Comparison of ENCODE assay signal across 8 cellular contexts in the genomic region with DNA sequence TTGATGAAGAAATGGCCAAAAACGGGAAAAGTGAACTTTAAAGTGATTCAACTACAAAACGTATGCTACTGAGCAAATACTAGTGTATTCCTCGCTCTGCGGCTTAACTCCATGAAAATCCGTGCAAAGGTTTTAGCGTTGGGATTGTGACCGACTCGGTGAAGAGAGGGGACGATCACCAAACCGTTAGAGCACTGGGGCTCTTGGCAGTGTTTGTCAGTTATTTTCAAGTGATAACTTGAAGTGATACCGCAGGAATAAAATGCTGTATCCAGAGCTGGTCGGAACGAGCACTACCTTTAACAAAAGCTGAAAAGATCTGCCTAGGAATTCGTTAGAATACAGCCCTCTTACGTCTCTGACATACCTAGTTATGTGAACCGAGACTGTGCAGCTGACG. TPM values are rescaled to one million over a fixed set of nuclear protein-coding genes. Genes with fewer than 3 reads are reported as not detected.
DNase-seq lines count a peak whose midpoint lies in the region; ATAC-seq and TF ChIP-seq lines count a peak whose summit lies in the region.

No MANE protein-coding gene starts in this region.

- no peaks in the 10 kb centered on the region for H3K9me3 Mint-ChIP-seq in activated CD4-positive, alpha-beta memory T cell treated with anti-CD3 and anti-CD28 coated beads for 36 hours

- peak overlapping the region; percentile 89 for H3K27ac Mint-ChIP-seq in activated CD4-positive, alpha-beta memory T cell treated with anti-CD3 and anti-CD28 coated beads for 36 hours

- H3K4me3 Mint-ChIP-seq in activated CD4-positive, alpha-beta memory T cell treated with anti-CD3 and anti-CD28 coated beads for 36 hours = peak overlapping the region; percentile 94

- peak; percentile 5 for ATAC-seq in GM21367 (IDR thresholded peaks at IDR 0.05; ENCODE audit: unreplicated experiment)
- ATAC-seq in stimulated activated naive CD8-positive, alpha-beta T cell treated with anti-CD3 and anti-CD28 coated beads, Interleukin-15, Interleukin-2, amounts not matched to agents 100 U/mL and 50 U/mL, for 24 hours = no peak
- no peak for ATAC-seq in GM18909 (IDR thresholded peaks at IDR 0.05; ENCODE audit: poor library complexity, unreplicated experiment)

- no peak for DNase-seq in AG04449 (ENCODE audit: low read depth, low spot score)
- no peak for DNase-seq in activated CD4-positive, alpha-beta memory T cell treated with anti-CD3 and anti-CD28 coated beads for 36 hours
- peak; percentile 7 for DNase-seq in stimulated activated naive CD8-positive, alpha-beta T cell treated with anti-CD3 and anti-CD28 coated beads, Interleukin-15, Interleukin-2, amounts not matched to agents 100 U/mL and 50 U/mL, for 24 hours
- no peak for DNase-seq in RKO (ENCODE audit: low spot score)
- DNase-seq in OCI-M2 (lab: John Stamatoyannopoulos, UW; ENCODE audit: unreplicated experiment) = no peak

- CTCF ChIA-PET in AG04449 (lab: Yijun Ruan, JAX) = interaction anchor here (1.0 to 3.4 kb wide), 10 partner anchors 9 to 99 kb away, joined by 3 to 15 read pairs (median 6); no protein-coding TSS in a partner anchor
- CTCF ChIA-PET in activated CD4-positive, alpha-beta memory T cell treated with anti-CD3 and anti-CD28 coated beads for 36 hours (lab: Charles Lee) = interaction anchor here (0.7 to 2.0 kb wide), 7 partner anchors 8 to 78 kb away, joined by 3 to 12 read pairs (median 3); a partner anchor contains a TSS

- peaks cover 32% of the 10 kb centered on the region for H3K4me1 Mint-ChIP-seq in activated CD4-positive, alpha-beta memory T cell treated with anti-CD3 and anti-CD28 coated beads for 36 hours (ENCODE audit: low read depth)

- TF ChIP-seq CTCF in AG04449 (IDR thresholded peaks at IDR 0.05; ENCODE audit: insufficient read depth, low read length, missing control alignments) = no peak

- no peaks in the 10 kb centered on the region for H3K27me3 Mint-ChIP-seq in activated CD4-positive, alpha-beta memory T cell treated with anti-CD3 and anti-CD28 coated beads for 36 hours

- H3K4me3 ChIP-seq in AG04449 (ENCODE audit: low read depth, low read length) (peak overlapping the region; percentile 96), iPS-11a (ENCODE audit: low read depth, low read length) (peak overlapping the region; percentile 91)

- POLR2A ChIA-PET in AG04449 (lab: Yijun Ruan, JAX) = interaction anchor here (0.8 to 1.4 kb wide), 6 partner anchors 8 to 208 kb away, joined by 3 to 12 read pairs (median 4); a partner anchor contains a TSS
- POLR2A ChIA-PET in activated CD4-positive, alpha-beta memory T cell treated with anti-CD3 and anti-CD28 coated beads for 36 hours (lab: Charles Lee) = interaction anchor here (0.9 to 2.8 kb wide), 8 partner anchors 13 to 521 kb away, joined by 3 to 10 read pairs (median 4); a partner anchor contains a TSS

- intact Hi-C loops in activated CD4-positive, alpha-beta memory T cell treated with anti-CD3 and anti-CD28 coated beads for 36 hours (cut with micrococcal nuclease) = loop anchor here (1.0 kb wide), 1 partner anchor 207 kb away; a partner anchor contains a TSS

- peaks cover 4% of the 10 kb centered on the region for H3K36me3 Mint-ChIP-seq in activated CD4-positive, alpha-beta memory T cell treated with anti-CD3 and anti-CD28 coated beads for 36 hours

RNA-seq across cellular contexts. Expression of a gene that starts 0.8 kb away (rescaled TPM):
- total RNA-seq in activated CD4-positive, alpha-beta memory T cell treated with anti-CD3 and anti-CD28 coated beads for 36 hours = 10 to 100 TPM in 1 of 2 experiments, 1 to 10 TPM in 1; 9.4 to 10.9 TPM
